In genomic region chr20:45972500-45973183, GRCh38 we compare ENCODE assay signal across 8 cellular contexts. TPM values are rescaled to one million over a fixed set of nuclear protein-coding genes. Genes with fewer than 3 reads are reported as not detected.
A peak's percentile ranks its signal among the peaks of the same experiment; 100 is the strongest.
DNase-seq lines count a peak whose midpoint lies in the region; ATAC-seq and TF ChIP-seq lines count a peak whose summit lies in the region.

No MANE protein-coding gene starts in this region.

- H3K4me1 Mint-ChIP-seq in activated CD4-positive, alpha-beta memory T cell treated with anti-CD3 and anti-CD28 coated beads for 36 hours (ENCODE audit: low read depth), result peaks cover 21% of the 10 kb centered on the region

- H2AFZ ChIP-seq in smooth muscle cell (ENCODE audit: low read depth), result no peak overlapping the region

- peaks cover 24% of the 10 kb centered on the region for H4K20me1 ChIP-seq in smooth muscle cell (ENCODE audit: low read depth)

- H3K9me3 ChIP-seq in right atrium auricular region (no peaks in the 10 kb centered on the region), smooth muscle cell (replicated peaks; ENCODE audit: low read depth) (no peaks in the 10 kb centered on the region)

- H3K27ac Mint-ChIP-seq in activated CD4-positive, alpha-beta memory T cell treated with anti-CD3 and anti-CD28 coated beads for 36 hours, result peak overlapping the region; percentile 99

- H3K27ac ChIP-seq in right atrium auricular region, result peak overlapping the region; percentile 95 to 99
- H3K27ac ChIP-seq in smooth muscle cell (ENCODE audit: low read depth), result peak overlapping the region; percentile 100

- WGBS in smooth muscle cell (ENCODE audit: low lambda C conversion rate), result 40% methylated on average over 29 of the region's 29 CpGs

- peaks cover 8% of the 10 kb centered on the region for H3K79me2 ChIP-seq in smooth muscle cell (ENCODE audit: low read depth)

- H3K27me3 Mint-ChIP-seq in activated CD4-positive, alpha-beta memory T cell treated with anti-CD3 and anti-CD28 coated beads for 36 hours, result peaks cover 3% of the 10 kb centered on the region

- CTCF ChIA-PET in activated CD4-positive, alpha-beta memory T cell treated with anti-CD3 and anti-CD28 coated beads for 36 hours (lab: Charles Lee), result interaction anchor here (1.1 to 11.8 kb wide), 6 partner anchors 15 to 172 kb away, joined by 3 to 98 read pairs (median 26); partner anchors contain the start of genes CTSA, NEURL2 and PCIF1

- H3K4me1 ChIP-seq in right atrium auricular region, result peaks cover 0 to 25% of the 10 kb centered on the region in 2 donors
- peaks cover 6% of the 10 kb centered on the region for H3K4me1 ChIP-seq in smooth muscle cell (ENCODE audit: low read depth)

- H3K36me3 Mint-ChIP-seq in activated CD4-positive, alpha-beta memory T cell treated with anti-CD3 and anti-CD28 coated beads for 36 hours, result peaks cover 9% of the 10 kb centered on the region

- ATAC-seq in HG03108 (IDR thresholded peaks at IDR 0.05; ENCODE audit: unreplicated experiment) (peak; percentile 73), HG03025 (IDR thresholded peaks at IDR 0.05; ENCODE audit: low FRiP score, unreplicated experiment) (no peak)

- TF ChIP-seq CTCF in right atrium auricular region (IDR thresholded peaks at IDR 0.05) (no peak), smooth muscle cell (IDR thresholded peaks at IDR 0.05; ENCODE audit: borderline replicate concordance, insufficient read depth, poor library complexity, severe bottlenecking) (no peak)

- intact Hi-C loops in activated CD4-positive, alpha-beta memory T cell treated with anti-CD3 and anti-CD28 coated beads for 36 hours (cut with micrococcal nuclease), result loop anchor here (1.0 to 5.0 kb wide), 5 partner anchors 37 to 160 kb away; partner anchors contain the start of genes CTSA, NCOA5, NEURL2 and UBE2C

- POLR2A ChIA-PET in activated CD4-positive, alpha-beta memory T cell treated with anti-CD3 and anti-CD28 coated beads for 36 hours (lab: Charles Lee), result interaction anchor here (1.5 to 3.6 kb wide), 2 partner anchors 37 to 38 kb away, joined by 3 to 28 read pairs; partner anchors contain the start of gene PCIF1

- peak overlapping the region; percentile 87 to 90 for H3K4me3 ChIP-seq in right atrium auricular region
- H3K4me3 ChIP-seq in smooth muscle cell, result peak overlapping the region; percentile 92

- H3F3A ChIP-seq in smooth muscle cell (ENCODE audit: low read depth), result no peaks in the 10 kb centered on the region

- H3K4me3 Mint-ChIP-seq in activated CD4-positive, alpha-beta memory T cell treated with anti-CD3 and anti-CD28 coated beads for 36 hours, result peak overlapping the region; percentile 85

- no peaks in the 10 kb centered on the region for H3K9me3 Mint-ChIP-seq in activated CD4-positive, alpha-beta memory T cell treated with anti-CD3 and anti-CD28 coated beads for 36 hours

- H3K9ac ChIP-seq in smooth muscle cell (ENCODE audit: low read depth), result peak overlapping the region; percentile 100

- H3K27me3 ChIP-seq in right atrium auricular region (no peaks in the 10 kb centered on the region), smooth muscle cell (ENCODE audit: low read depth) (peaks cover under 1% of the 10 kb centered on the region)

- peaks cover 13% of the 10 kb centered on the region for H3K36me3 ChIP-seq in right atrium auricular region
- H3K36me3 ChIP-seq in smooth muscle cell (ENCODE audit: low read depth), result peaks cover under 1% of the 10 kb centered on the region

- peak; percentile 100 for DNase-seq in Caki2 (ENCODE audit: low read depth)
- no peak for DNase-seq in activated CD4-positive, alpha-beta memory T cell treated with anti-CD3 and anti-CD28 coated beads for 36 hours
- no peak for DNase-seq in right atrium auricular region (ENCODE audit: low spot score)
- no peak for DNase-seq in smooth muscle cell (lab: John Stamatoyannopoulos, UW; ENCODE audit: unreplicated experiment)
- no peak for DNase-seq in effector CD8-positive, alpha-beta T cell (lab: John Stamatoyannopoulos, UW)
- DNase-seq in NCI-H345 (lab: John Stamatoyannopoulos, UW), result no peak

- peak overlapping the region; percentile 88 for H3K4me2 ChIP-seq in smooth muscle cell

- in situ Hi-C loops in Caki2 (cut with HindIII; ENCODE audit: low pct_unique_long_range_greater_than_20kb, low sequenced_read_pairs), result no loop called here

RNA-seq across cellular contexts. Expression of gene ZNF335, which starts 0.6 kb away (rescaled TPM):
- 4.8 and 5.4 TPM in 2 replicates for total RNA-seq in Caki2 (2014; rRNA removed; shearing (Covaris generic); ENCODE audit: low replicate concordance)
- 10 to 100 TPM; 24.1 to 26.0 TPM for total RNA-seq in activated CD4-positive, alpha-beta memory T cell treated with anti-CD3 and anti-CD28 coated beads for 36 hours
- 10 to 100 TPM in 1 of 2 donors, 1 to 10 TPM in 1; 6.6 to 12.1 TPM for total RNA-seq in right atrium auricular region
- 11.2 and 11.6 TPM in 2 replicates for total RNA-seq in smooth muscle cell
- polyA plus RNA-seq in smooth muscle cell, result 14.2 and 20.7 TPM in 2 replicates

RNA-seq across cellular contexts. Expression of gene MMP9, which starts 36.1 kb away (rescaled TPM):
- total RNA-seq in Caki2 (2014; rRNA removed; shearing (Covaris generic); ENCODE audit: low replicate concordance), result 0.06 and 0.07 TPM in 2 replicates
- total RNA-seq in activated CD4-positive, alpha-beta memory T cell treated with anti-CD3 and anti-CD28 coated beads for 36 hours, result under 1 TPM; 0.10 to 0.12 TPM
- total RNA-seq in right atrium auricular region (1 to 10 TPM in 1 of 2 donors, under 1 TPM in 1; 0.82 to 1.8 TPM), smooth muscle cell (4.9 and 6.3 TPM in 2 replicates)
- polyA plus RNA-seq in smooth muscle cell, result 5.9 and 27.2 TPM in 2 replicates

RNA-seq across cellular contexts. Expression of gene PCIF1, which starts 38.2 kb away (rescaled TPM):
- total RNA-seq in Caki2 (2014; rRNA removed; shearing (Covaris generic); ENCODE audit: low replicate concordance), result 5.2 and 14.2 TPM in 2 replicates
- 10 to 100 TPM; 29.9 to 33.0 TPM for total RNA-seq in activated CD4-positive, alpha-beta memory T cell treated with anti-CD3 and anti-CD28 coated beads for 36 hours
- total RNA-seq in right atrium auricular region (10 to 100 TPM; 21.1 to 39.8 TPM), smooth muscle cell (13.5 and 15.4 TPM in 2 replicates)
- polyA plus RNA-seq in smooth muscle cell, result 37.2 and 38.9 TPM in 2 replicates

RNA-seq across cellular contexts. Expression of gene SLC12A5, which starts 56.4 kb away (rescaled TPM):
- total RNA-seq in Caki2 (2014; rRNA removed; shearing (Covaris generic); ENCODE audit: low replicate concordance), result 7.9 TPM in 1 of 2 replicates, not detected in the other
- total RNA-seq in activated CD4-positive, alpha-beta memory T cell treated with anti-CD3 and anti-CD28 coated beads for 36 hours, result under 1 TPM in 1 of 2 experiments, not detected in 1; 0.97 TPM
- total RNA-seq in right atrium auricular region (not detected), smooth muscle cell (0.09 and 0.40 TPM in 2 replicates)
- 1.2 and 1.3 TPM in 2 replicates for polyA plus RNA-seq in smooth muscle cell
